In genomic region chr6:41931792-41932191, GRCh38 we compare ENCODE assay signal across 1 cellular context.
TF ChIP-seq lines count a peak whose summit lies in the region.

No MANE protein-coding gene starts in this region.

TF ChIP-seq in HepG2, 621 proteins besides CTCF, POLR2A, EP300 and RAD21:
- TF ChIP-seq MIXL1 (CRISPR knock-in tag; IDR thresholded peaks at IDR 0.05) (no peak), CEBPB (IDR thresholded peaks at IDR 0.05; ENCODE audit: borderline replicate concordance, low read depth, low read length) (peak; percentile 54)
